ENCODE assay signal across 1 cellular context in the genomic region with DNA sequence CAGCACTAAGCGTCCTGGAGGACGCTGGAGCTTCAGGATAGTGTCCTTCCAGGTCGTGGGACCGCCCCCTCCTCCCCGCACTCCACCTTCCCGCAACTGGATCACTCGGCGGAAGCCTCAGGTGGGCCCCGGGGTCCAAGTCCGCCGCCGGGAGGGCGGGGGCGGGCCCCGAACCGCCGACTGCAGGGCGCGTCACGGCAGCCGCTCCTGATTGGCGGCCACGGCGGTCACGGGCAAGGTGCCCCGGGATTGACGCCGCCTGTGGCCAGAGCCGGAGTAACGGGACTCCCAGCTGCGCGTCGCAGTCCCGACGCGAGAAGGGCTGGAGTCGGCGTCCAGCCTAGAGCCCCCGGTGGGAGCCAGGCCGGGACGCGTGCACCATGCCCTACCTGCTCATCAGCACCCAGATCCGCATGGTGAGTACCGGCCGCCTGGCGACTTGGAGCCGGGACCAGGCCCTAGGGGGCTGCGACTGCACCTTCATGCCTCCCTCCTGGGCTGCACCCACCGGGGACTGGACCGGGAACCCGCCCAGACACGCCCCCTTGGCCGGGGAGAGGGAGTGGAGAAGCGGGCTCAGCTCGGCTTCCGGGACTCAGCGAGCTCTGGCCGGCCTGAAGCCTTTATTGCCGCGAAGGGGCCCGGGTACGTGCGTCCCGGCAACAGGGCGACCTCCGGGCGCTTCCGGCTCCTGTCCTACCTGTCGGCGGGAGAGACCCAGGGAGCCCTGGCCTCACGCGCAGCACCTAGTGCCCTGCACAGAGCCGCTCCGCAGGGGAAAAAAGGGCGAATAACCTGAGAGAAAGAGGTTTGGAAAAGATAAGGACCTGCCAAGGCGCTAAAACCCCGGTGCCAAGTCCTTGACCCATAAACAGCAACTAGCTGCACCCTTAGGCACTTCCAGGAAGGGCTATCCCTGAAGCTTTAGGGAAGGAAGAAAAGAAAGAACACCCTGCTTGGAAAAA.
TF ChIP-seq lines count a peak whose summit lies in the region.

Gene GCHFR, plus strand, starts transcription at position 268 of the 965 bp plus-strand sequence. Its CDS starts 113 bp downstream, at position 381.

TF ChIP-seq in HEK293, 187 proteins besides CTCF, POLR2A, EP300 and RAD21 (continued from another document and continues in another):
- TF ChIP-seq, protein P1, sequence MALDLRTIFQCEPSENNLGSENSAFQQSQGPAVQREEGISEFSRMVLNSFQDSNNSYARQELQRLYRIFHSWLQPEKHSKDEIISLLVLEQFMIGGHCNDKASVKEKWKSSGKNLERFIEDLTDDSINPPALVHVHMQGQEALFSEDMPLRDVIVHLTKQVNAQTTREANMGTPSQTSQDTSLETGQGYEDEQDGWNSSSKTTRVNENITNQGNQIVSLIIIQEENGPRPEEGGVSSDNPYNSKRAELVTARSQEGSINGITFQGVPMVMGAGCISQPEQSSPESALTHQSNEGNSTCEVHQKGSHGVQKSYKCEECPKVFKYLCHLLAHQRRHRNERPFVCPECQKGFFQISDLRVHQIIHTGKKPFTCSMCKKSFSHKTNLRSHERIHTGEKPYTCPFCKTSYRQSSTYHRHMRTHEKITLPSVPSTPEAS (tag by site-specific recombination; IDR thresholded peaks at IDR 0.05): no peak
- TF ChIP-seq ZNF423 (tag by site-specific recombination; IDR thresholded peaks at IDR 0.05) (peak; percentile 95), ZNF621 (tag by site-specific recombination; IDR thresholded peaks at IDR 0.05) (no peak), ZNF658 (tag by site-specific recombination; IDR thresholded peaks at IDR 0.05) (no peak), ZNF792 (tag by site-specific recombination; IDR thresholded peaks at IDR 0.05) (no peak), ZNF558 (tag by site-specific recombination; IDR thresholded peaks at IDR 0.05) (no peak), KLF16 (tag by site-specific recombination; IDR thresholded peaks at IDR 0.05) (peak; percentile 60; the same call in 1 of the 2 replicates), HOXA7 (CRISPR knock-in tag; IDR thresholded peaks at IDR 0.05; ENCODE audit: borderline replicate concordance) (no peak), SCRT1 (tag by site-specific recombination; IDR thresholded peaks at IDR 0.05; ENCODE audit: borderline replicate concordance) (no peak), ZNF776 (tag by site-specific recombination; IDR thresholded peaks at IDR 0.05; ENCODE audit: borderline replicate concordance) (no peak), ZNF223 (tag by site-specific recombination; IDR thresholded peaks at IDR 0.05) (no peak), ZFHX2 (tag by site-specific recombination; conservative IDR thresholded peaks at IDR 0.05) (peak; percentile 59), ZNF335 (tag by site-specific recombination; conservative IDR thresholded peaks at IDR 0.05) (no peak; the same call in 1 of the 2 replicates), ZBTB48 (tag by site-specific recombination; IDR thresholded peaks at IDR 0.05) (no peak), ZNF112 (tag by site-specific recombination; IDR thresholded peaks at IDR 0.05) (no peak), ZNF514 (tag by site-specific recombination; IDR thresholded peaks at IDR 0.05) (no peak), ZNF830 (tag by site-specific recombination; IDR thresholded peaks at IDR 0.05; ENCODE audit: low read depth) (no peak), ZNF248 (tag by site-specific recombination; IDR thresholded peaks at IDR 0.05) (no peak), KLF8 (tag by site-specific recombination; IDR thresholded peaks at IDR 0.05) (peak; percentile 71), ZNF174 (tag by site-specific recombination; IDR thresholded peaks at IDR 0.05) (no peak), ZNF768 (tag by site-specific recombination; IDR thresholded peaks at IDR 0.05) (no peak), ZNF449 (tag by site-specific recombination; IDR thresholded peaks at IDR 0.05) (no peak), ZBTB20 (tag by site-specific recombination; IDR thresholded peaks at IDR 0.05) (peak; percentile 96), INSM2 (tag by site-specific recombination; IDR thresholded peaks at IDR 0.05) (no peak), ZNF510 (tag by site-specific recombination; IDR thresholded peaks at IDR 0.05; ENCODE audit: insufficient replicate concordance) (no peak), ZNF366 (tag by site-specific recombination; conservative IDR thresholded peaks at IDR 0.05) (no peak), RBAK (tag by site-specific recombination; IDR thresholded peaks at IDR 0.05) (no peak), ZSCAN23 (tag by site-specific recombination; IDR thresholded peaks at IDR 0.05) (no peak), ZEB2 (tag by site-specific recombination; IDR thresholded peaks at IDR 0.05) (peak; percentile 80; the same call in 1 of the 2 replicates), ZNF521 (tag by site-specific recombination; IDR thresholded peaks at IDR 0.05) (no peak), ZFP69B (tag by site-specific recombination; IDR thresholded peaks at IDR 0.05) (peak; percentile 97), ZNF561 (tag by site-specific recombination; IDR thresholded peaks at IDR 0.05; ENCODE audit: borderline replicate concordance) (no peak), ZNF341 (tag by site-specific recombination; IDR thresholded peaks at IDR 0.05; ENCODE audit: low read depth) (peak; percentile 49; the same call in 1 of the 2 replicates), KLF10 (tag by site-specific recombination; IDR thresholded peaks at IDR 0.05) (peak; percentile 86; the same call in 1 of the 2 replicates), ZNF175 (tag by site-specific recombination; IDR thresholded peaks at IDR 0.05) (no peak), MZF1 (tag by site-specific recombination; IDR thresholded peaks at IDR 0.05; ENCODE audit: borderline replicate concordance) (no peak), ZNF394 (tag by site-specific recombination; IDR thresholded peaks at IDR 0.05; ENCODE audit: borderline replicate concordance) (peak; percentile 91), ZNF629 (tag by site-specific recombination; IDR thresholded peaks at IDR 0.05) (peak; percentile 44; the same call in 1 of the 2 replicates), SP7 (tag by site-specific recombination; IDR thresholded peaks at IDR 0.05) (peak; percentile 34)
- TF ChIP-seq, protein P2, sequence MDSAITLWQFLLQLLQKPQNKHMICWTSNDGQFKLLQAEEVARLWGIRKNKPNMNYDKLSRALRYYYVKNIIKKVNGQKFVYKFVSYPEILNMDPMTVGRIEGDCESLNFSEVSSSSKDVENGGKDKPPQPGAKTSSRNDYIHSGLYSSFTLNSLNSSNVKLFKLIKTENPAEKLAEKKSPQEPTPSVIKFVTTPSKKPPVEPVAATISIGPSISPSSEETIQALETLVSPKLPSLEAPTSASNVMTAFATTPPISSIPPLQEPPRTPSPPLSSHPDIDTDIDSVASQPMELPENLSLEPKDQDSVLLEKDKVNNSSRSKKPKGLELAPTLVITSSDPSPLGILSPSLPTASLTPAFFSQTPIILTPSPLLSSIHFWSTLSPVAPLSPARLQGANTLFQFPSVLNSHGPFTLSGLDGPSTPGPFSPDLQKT (IDR thresholded peaks at IDR 0.05; ENCODE audit: borderline replicate concordance, low read depth, low read length): no peak
- TF ChIP-seq, protein P3, sequence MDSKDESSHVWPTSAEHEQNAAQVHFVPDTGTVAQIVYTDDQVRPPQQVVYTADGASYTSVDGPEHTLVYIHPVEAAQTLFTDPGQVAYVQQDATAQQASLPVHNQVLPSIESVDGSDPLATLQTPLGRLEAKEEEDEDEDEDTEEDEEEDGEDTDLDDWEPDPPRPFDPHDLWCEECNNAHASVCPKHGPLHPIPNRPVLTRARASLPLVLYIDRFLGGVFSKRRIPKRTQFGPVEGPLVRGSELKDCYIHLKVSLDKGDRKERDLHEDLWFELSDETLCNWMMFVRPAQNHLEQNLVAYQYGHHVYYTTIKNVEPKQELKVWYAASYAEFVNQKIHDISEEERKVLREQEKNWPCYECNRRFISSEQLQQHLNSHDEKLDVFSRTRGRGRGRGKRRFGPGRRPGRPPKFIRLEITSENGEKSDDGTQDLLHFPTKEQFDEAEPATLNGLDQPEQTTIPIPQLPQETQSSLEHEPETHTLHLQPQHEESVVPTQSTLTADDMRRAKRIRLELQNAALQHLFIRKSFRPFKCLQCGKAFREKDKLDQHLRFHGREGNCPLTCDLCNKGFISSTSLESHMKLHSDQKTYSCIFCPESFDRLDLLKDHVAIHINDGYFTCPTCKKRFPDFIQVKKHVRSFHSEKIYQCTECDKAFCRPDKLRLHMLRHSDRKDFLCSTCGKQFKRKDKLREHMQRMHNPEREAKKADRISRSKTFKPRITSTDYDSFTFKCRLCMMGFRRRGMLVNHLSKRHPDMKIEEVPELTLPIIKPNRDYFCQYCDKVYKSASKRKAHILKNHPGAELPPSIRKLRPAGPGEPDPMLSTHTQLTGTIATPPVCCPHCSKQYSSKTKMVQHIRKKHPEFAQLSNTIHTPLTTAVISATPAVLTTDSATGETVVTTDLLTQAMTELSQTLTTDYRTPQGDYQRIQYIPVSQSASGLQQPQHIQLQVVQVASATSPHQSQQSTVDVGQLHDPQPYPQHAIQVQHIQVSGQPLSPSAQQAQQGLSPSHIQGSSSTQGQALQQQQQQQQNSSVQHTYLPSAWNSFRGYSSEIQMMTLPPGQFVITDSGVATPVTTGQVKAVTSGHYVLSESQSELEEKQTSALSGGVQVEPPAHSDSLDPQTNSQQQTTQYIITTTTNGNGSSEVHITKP (tag by site-specific recombination; IDR thresholded peaks at IDR 0.05): no peak
- TF ChIP-seq, protein P4, sequence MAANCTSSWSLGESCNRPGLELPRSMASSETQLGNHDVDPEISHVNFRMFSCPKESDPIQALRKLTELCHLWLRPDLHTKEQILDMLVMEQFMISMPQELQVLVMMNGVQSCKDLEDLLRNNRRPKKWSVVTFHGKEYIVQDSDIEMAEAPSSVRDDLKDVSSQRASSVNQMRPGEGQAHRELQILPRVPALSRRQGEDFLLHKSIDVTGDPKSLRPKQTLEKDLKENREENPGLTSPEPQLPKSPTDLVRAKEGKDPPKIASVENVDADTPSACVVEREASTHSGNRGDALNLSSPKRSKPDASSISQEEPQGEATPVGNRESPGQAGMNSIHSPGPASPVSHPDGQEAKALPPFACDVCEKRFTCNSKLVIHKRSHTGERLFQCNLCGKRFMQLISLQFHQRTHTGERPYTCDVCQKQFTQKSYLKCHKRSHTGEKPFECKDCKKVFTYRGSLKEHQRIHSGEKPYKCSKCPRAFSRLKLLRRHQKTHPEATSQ (tag by site-specific recombination; IDR thresholded peaks at IDR 0.05): no peak
- TF ChIP-seq, protein P5, sequence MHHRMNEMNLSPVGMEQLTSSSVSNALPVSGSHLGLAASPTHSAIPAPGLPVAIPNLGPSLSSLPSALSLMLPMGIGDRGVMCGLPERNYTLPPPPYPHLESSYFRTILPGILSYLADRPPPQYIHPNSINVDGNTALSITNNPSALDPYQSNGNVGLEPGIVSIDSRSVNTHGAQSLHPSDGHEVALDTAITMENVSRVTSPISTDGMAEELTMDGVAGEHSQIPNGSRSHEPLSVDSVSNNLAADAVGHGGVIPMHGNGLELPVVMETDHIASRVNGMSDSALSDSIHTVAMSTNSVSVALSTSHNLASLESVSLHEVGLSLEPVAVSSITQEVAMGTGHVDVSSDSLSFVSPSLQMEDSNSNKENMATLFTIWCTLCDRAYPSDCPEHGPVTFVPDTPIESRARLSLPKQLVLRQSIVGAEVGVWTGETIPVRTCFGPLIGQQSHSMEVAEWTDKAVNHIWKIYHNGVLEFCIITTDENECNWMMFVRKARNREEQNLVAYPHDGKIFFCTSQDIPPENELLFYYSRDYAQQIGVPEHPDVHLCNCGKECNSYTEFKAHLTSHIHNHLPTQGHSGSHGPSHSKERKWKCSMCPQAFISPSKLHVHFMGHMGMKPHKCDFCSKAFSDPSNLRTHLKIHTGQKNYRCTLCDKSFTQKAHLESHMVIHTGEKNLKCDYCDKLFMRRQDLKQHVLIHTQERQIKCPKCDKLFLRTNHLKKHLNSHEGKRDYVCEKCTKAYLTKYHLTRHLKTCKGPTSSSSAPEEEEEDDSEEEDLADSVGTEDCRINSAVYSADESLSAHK (tag by site-specific recombination; IDR thresholded peaks at IDR 0.05): no peak
- TF ChIP-seq, protein P6, sequence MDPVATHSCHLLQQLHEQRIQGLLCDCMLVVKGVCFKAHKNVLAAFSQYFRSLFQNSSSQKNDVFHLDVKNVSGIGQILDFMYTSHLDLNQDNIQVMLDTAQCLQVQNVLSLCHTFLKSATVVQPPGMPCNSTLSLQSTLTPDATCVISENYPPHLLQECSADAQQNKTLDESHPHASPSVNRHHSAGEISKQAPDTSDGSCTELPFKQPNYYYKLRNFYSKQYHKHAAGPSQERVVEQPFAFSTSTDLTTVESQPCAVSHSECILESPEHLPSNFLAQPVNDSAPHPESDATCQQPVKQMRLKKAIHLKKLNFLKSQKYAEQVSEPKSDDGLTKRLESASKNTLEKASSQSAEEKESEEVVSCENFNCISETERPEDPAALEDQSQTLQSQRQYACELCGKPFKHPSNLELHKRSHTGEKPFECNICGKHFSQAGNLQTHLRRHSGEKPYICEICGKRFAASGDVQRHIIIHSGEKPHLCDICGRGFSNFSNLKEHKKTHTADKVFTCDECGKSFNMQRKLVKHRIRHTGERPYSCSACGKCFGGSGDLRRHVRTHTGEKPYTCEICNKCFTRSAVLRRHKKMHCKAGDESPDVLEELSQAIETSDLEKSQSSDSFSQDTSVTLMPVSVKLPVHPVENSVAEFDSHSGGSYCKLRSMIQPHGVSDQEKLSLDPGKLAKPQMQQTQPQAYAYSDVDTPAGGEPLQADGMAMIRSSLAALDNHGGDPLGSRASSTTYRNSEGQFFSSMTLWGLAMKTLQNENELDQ (tag by site-specific recombination; IDR thresholded peaks at IDR 0.05; ENCODE audit: low read depth): no peak
